In genomic region chr14:100473249-100473648, GRCh38 we compare ENCODE assay signal across 29 cellular contexts.
"Had no signal": no experiment of that assay in that cellular context is flagged by ENCODE, and none has a peak within 500 bp of the region (broad histone marks: within the 10 kb centered on the region; RNA-seq: fewer than 3 reads in every experiment).

No MANE protein-coding gene starts in this region.

- H3K27me3 ChIP-seq: ascending aorta, cardiac muscle cell, dorsolateral prefrontal cortex, gastrocnemius medialis, suprapubic skin, tibial nerve had no signal

- H3K4me3 ChIP-seq: ascending aorta, cardiac muscle cell, coronary artery, dorsolateral prefrontal cortex, gastrocnemius medialis, skin epidermis, suprapubic skin, tibial nerve had no signal

- H3K27ac ChIP-seq: ascending aorta, cardiac muscle cell, coronary artery, dorsolateral prefrontal cortex, skin epidermis, suprapubic skin, tibial nerve, VCaP had no signal

- DNase-seq: activated CD4-positive, alpha-beta T cell treated with anti-CD3 and anti-CD28 coated beads for 48 hours; activated CD4-positive, alpha-beta T cell treated with anti-CD3 and anti-CD28 coated beads, Interleukin-2, amount 50 U/mL, for 48 hours; activated CD8-positive, alpha-beta memory T cell treated with anti-CD3 and anti-CD28 coated beads, Interleukin-2, amount 50 U/mL, for 4 hours; activated gamma-delta T cell; activated naive CD4-positive, alpha-beta T cell treated with anti-CD3 and anti-CD28 coated beads, Interleukin-2, amount 10 ng/mL, durations not matched to agents 7 days and 5 days; activated naive CD8-positive, alpha-beta T cell treated with anti-CD3 and anti-CD28 coated beads, Interleukin-2, amount 10 ng/mL, durations not matched to agents 7 days and 5 days; activated T-cell treated with anti-CD3 and anti-CD28 coated beads, Interleukin-2, amount 50 U/mL, for 1 hour; dorsolateral prefrontal cortex; effector memory CD4-positive, alpha-beta T cell; gastrocnemius medialis; glutamatergic neuron; left cardiac atrium; left ventricle myocardium superior; stimulated activated CD4-positive, alpha-beta T cell treated with anti-CD3 and anti-CD28 coated beads, Interleukin-1b, Interleukin-23, amount 100 ng/mL, for 48 hours; stimulated activated CD4-positive, alpha-beta T cell treated with anti-CD3 and anti-CD28 coated beads, Interleukin-4, amount 100 ng/mL, for 4 hours; stimulated activated CD8-positive, alpha-beta memory T cell treated with anti-CD3 and anti-CD28 coated beads, Interleukin-4, amount 100 ng/mL, for 48 hours; stimulated activated naive B cell treated with anti-CD40 and anti-IgM and Interleukin-4, amounts not matched to agents 10 μg/mL and 1 μg/mL and 100 μg/mL, for 72 hours; T-helper 9 cell had no signal

- H3K36me3 ChIP-seq: cardiac muscle cell, gastrocnemius medialis had no signal

- FAIRE-seq: keratinocyte, TTC549 had no signal

- H3K9me3 ChIP-seq: ascending aorta, gastrocnemius medialis, suprapubic skin, tibial nerve had no signal

- ATAC-seq: activated CD4-positive, CD25-positive, alpha-beta regulatory T cell treated with anti-CD3 and anti-CD28 coated beads, Interleukin-2, amount 50 U/mL, for 24 hours; gastrocnemius medialis; left cardiac atrium; left ventricle myocardium superior; sciatic nerve; stimulated activated naive B cell treated with anti-CD40 and anti-IgM and Interleukin-4, amounts not matched to agents 10 μg/mL and 1 μg/mL and 100 μg/mL, for 72 hours had no signal

- H3K4me1 ChIP-seq: ascending aorta, tibial nerve had no signal
